In the genomic region with DNA sequence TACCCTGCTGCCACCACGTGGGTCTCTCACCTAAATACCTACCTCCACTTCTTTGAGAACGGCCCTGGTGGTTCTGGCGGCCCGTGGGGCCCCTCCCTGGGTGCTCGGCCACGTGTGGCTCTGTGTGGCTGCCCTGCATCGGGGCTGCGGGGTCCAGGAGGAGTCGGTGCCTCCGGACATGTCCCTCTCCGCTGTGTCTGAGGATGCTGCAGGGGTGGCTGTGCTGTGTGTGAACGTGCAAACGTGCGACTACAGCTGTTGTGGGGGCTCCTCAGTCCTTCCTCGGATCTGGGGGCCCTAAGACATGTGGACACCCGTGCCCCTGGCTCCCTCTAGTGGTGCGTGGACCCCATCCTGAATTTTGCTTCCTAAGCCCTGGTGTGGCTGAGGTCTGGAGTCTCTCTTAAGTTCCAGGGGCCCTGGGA, we compare ENCODE assay signal across 10 cellular contexts.
A peak's percentile ranks its signal among the peaks of the same experiment; 100 is the strongest.
DNase-seq lines count a peak whose midpoint lies in the region; ATAC-seq and TF ChIP-seq lines count a peak whose summit lies in the region.
"Had no signal": no experiment of that assay in that cellular context is flagged by ENCODE, and none has a peak within 500 bp of the region (broad histone marks: within the 10 kb centered on the region; RNA-seq: fewer than 3 reads in every experiment).

No MANE protein-coding gene starts in this region.

- ATAC-seq in DND-41 (ENCODE audit: insufficient read depth, low read depth) = no peak
- peak; percentile 47 for ATAC-seq in HG03159 (IDR thresholded peaks at IDR 0.05; ENCODE audit: unreplicated experiment)
- ATAC-seq in GM19467 (IDR thresholded peaks at IDR 0.05; ENCODE audit: unreplicated experiment) = no peak

- peaks cover 5% of the 10 kb centered on the region for H3K9me3 ChIP-seq in DND-41 (ENCODE audit: insufficient read depth, low read length, severe bottlenecking)
- no peaks in the 10 kb centered on the region for H3K9me3 ChIP-seq in mesenchymal stem cell (ENCODE audit: control insufficient read depth, low read length)

- no peak overlapping the region for H3K23ac ChIP-seq in mesenchymal stem cell (ENCODE audit: low read length in 2 of 2)

- H2BK5ac ChIP-seq in mesenchymal stem cell (ENCODE audit: low read depth, low read length, poor library complexity, severe bottlenecking) = no peak overlapping the region

- H3K27me3 ChIP-seq in DND-41 (ENCODE audit: insufficient read depth, low read length, poor library complexity) = no peaks in the 10 kb centered on the region
- H3K27me3 ChIP-seq in mesenchymal stem cell (ENCODE audit: control insufficient read depth in 1 of 2, insufficient read depth in 1 of 2, low read length in 2 of 2) = no peaks in the 10 kb centered on the region

- H3K4me1 Mint-ChIP-seq in brain (peaks cover 79% of the 10 kb centered on the region), mesothelial cell of epicardium (no peaks in the 10 kb centered on the region)

- H2BK120ac ChIP-seq in mesenchymal stem cell (ENCODE audit: low read depth, low read length) = no peak overlapping the region

- no peaks in the 10 kb centered on the region for H3K79me2 ChIP-seq in DND-41 (ENCODE audit: insufficient read depth, low read length)

- 70% methylated on average over 17 of the region's 17 CpGs for WGBS in mesenchymal stem cell

- no peaks in the 10 kb centered on the region for H4K20me1 ChIP-seq in DND-41 (ENCODE audit: insufficient read depth, low read length)

- no peak overlapping the region for H2BK15ac ChIP-seq in mesenchymal stem cell (ENCODE audit: low read depth, poor library complexity, severe bottlenecking)

- no peaks in the 10 kb centered on the region for H3K36me3 ChIP-seq in DND-41 (ENCODE audit: insufficient read depth, low read length)
- H3K36me3 ChIP-seq in mesenchymal stem cell (ENCODE audit: control insufficient read depth in 1 of 2, insufficient read depth in 2 of 2, low read depth in 1 of 2, low read length in 2 of 2) = no peaks in the 10 kb centered on the region

- no peak overlapping the region for H3K4ac ChIP-seq in mesenchymal stem cell (ENCODE audit: low read depth in 1 of 2, low read length in 2 of 2)

- no peak overlapping the region for H4K8ac ChIP-seq in mesenchymal stem cell (ENCODE audit: low read length)

- no peaks in the 10 kb centered on the region for H3K79me1 ChIP-seq in mesenchymal stem cell (replicated peaks; ENCODE audit: low read length, poor library complexity, severe bottlenecking)

- H2BK12ac ChIP-seq in mesenchymal stem cell (ENCODE audit: low read length in 2 of 2) = no peak overlapping the region

- H2AFZ ChIP-seq in DND-41 (ENCODE audit: low read depth, low read length) (no peak overlapping the region), mesenchymal stem cell (ENCODE audit: low read depth, low read length) (no peak overlapping the region)

- H3K9me3 Mint-ChIP-seq in brain (peaks cover 8 to 24% (median 17%) of the 10 kb centered on the region in 5 experiments), mesothelial cell of epicardium (no peaks in the 10 kb centered on the region)

- peak overlapping the region in 3 of 5 experiments; percentile 76 to 97 (median 93) for H3K27ac Mint-ChIP-seq in brain
- no peak overlapping the region for H3K27ac Mint-ChIP-seq in mesothelial cell of epicardium

- H3K4me2 ChIP-seq in DND-41 (ENCODE audit: insufficient read depth, low read length) (no peak overlapping the region), mesenchymal stem cell (ENCODE audit: low read length, poor library complexity, severe bottlenecking) (no peak overlapping the region)

- H3K18ac ChIP-seq in mesenchymal stem cell (ENCODE audit: low read depth in 1 of 2, low read length in 2 of 2) = no peak overlapping the region

- H3K9ac ChIP-seq in DND-41 (ENCODE audit: low read depth, low read length) (no peak overlapping the region), mesenchymal stem cell (ENCODE audit: low read length) (no peak overlapping the region)

- H3K14ac ChIP-seq in mesenchymal stem cell (ENCODE audit: low read length in 2 of 2) = no peak overlapping the region

- no peak overlapping the region for H4K91ac ChIP-seq in mesenchymal stem cell (ENCODE audit: low read length)

- no peak for DNase-seq in DND-41
- DNase-seq in mesothelial cell of epicardium (ENCODE audit: low spot score in 2 of 2, unreplicated experiment in 2 of 2) = no peak
- DNase-seq in middle frontal gyrus (ENCODE audit: extremely low spot score, low spot score) = no peak
- no peak for DNase-seq in mesenchymal stem cell
- no peak for DNase-seq in stimulated activated naive CD4-positive, alpha-beta T cell treated with Interleukin-2 at 50 U/mL for 16 hours (lab: John Stamatoyannopoulos, UW)
- DNase-seq: activated effector memory CD4-positive, alpha-beta T cell treated with anti-CD3 and anti-CD28 coated beads, Interleukin-2, amount 50 U/mL, for 16 hours; NCI-H1092 treated with DMSO at 0.1 percent for 48 hours had no signal

- H3K27ac ChIP-seq in DND-41 (ENCODE audit: low read length) = no peak overlapping the region
- no peak overlapping the region for H3K27ac ChIP-seq in mesenchymal stem cell (ENCODE audit: low read length, poor library complexity, severe bottlenecking)

- H3K27me3 Mint-ChIP-seq in brain = peaks cover 3% of the 10 kb centered on the region
- peaks cover 3% of the 10 kb centered on the region for H3K27me3 Mint-ChIP-seq in mesothelial cell of epicardium (ENCODE audit: low read depth)

- peak; percentile 26 for TF ChIP-seq CTCF in DND-41 (IDR thresholded peaks at IDR 0.05; ENCODE audit: borderline replicate concordance, extremely low read depth, low read length, poor library complexity, severe bottlenecking)
- peak in 1 of 2 experiments; percentile 57 for TF ChIP-seq CTCF in brain (conservative IDR thresholded peaks at IDR 0.05)
- peak; percentile 18 for TF ChIP-seq CTCF in mesothelial cell of epicardium (IDR thresholded peaks at IDR 0.05; ENCODE audit: unreplicated experiment)

- no peaks in the 10 kb centered on the region for H3K4me1 ChIP-seq in DND-41 (ENCODE audit: insufficient read depth, low read length)
- H3K4me1 ChIP-seq in mesenchymal stem cell (ENCODE audit: control insufficient read depth, insufficient read depth, low read depth, low read length) = peaks cover 6% of the 10 kb centered on the region

- no peak overlapping the region for H3K4me3 Mint-ChIP-seq in brain
- no peak overlapping the region for H3K4me3 Mint-ChIP-seq in mesothelial cell of epicardium

- H3K4me3 ChIP-seq in DND-41 (ENCODE audit: low read depth in 1 of 2, low read length in 2 of 2) (no peak overlapping the region), mesenchymal stem cell (ENCODE audit: insufficient read depth in 1 of 2, low read depth in 1 of 2, low read length in 2 of 2) (no peak overlapping the region)

- peaks cover 3% of the 10 kb centered on the region for H3K36me3 Mint-ChIP-seq in brain
- H3K36me3 Mint-ChIP-seq in mesothelial cell of epicardium = no peaks in the 10 kb centered on the region

- H2AK5ac ChIP-seq in mesenchymal stem cell (ENCODE audit: low read length, severe bottlenecking) = no peak overlapping the region
